In the genomic region with DNA sequence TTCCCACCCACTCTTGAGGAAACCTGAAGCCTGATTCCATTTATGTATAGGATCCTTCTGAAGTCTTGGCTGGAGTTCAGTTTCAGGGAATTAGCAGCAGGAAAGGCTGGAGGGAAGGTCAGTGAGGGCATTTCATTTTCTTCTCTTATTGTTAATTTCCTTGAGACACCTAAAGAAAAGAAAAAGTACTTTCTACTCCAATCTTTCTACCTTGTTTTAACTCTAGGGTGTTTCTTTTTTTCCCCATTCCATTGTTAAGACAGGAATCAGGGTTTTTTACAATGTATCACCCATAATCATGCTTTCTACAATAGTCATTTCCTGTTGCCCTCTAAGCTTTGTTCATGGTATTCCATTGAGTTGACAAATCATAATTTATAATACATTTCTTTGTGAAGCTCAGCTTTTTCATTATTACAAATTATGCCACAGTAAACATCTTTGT, we compare ENCODE assay signal across 2 cellular contexts.
TF ChIP-seq lines count a peak whose summit lies in the region.

No MANE protein-coding gene starts in this region.

TF ChIP-seq in HCT116, 20 proteins besides CTCF, POLR2A, EP300 and RAD21 (continued from another document):
- TF ChIP-seq ZBTB33 (IDR thresholded peaks at IDR 0.05; ENCODE audit: extremely low read depth, insufficient replicate concordance, low read length) (no peak), ELF1 (IDR thresholded peaks at IDR 0.05; ENCODE audit: borderline replicate concordance, low read depth) (no peak; the same call in 1 of the 2 replicates), TCF7L2 (IDR thresholded peaks at IDR 0.05; ENCODE audit: borderline replicate concordance, extremely low read depth, insufficient read depth, insufficient read length) (no peak), CBX3 (IDR thresholded peaks at IDR 0.05; ENCODE audit: low read depth) (0 out of 2 replicates have a peak, but pooled peaks have one; percentile 45), POLR2AphosphoS5 (IDR thresholded peaks at IDR 0.05; ENCODE audit: low read depth, low read length) (no peak), REST (IDR thresholded peaks at IDR 0.05; ENCODE audit: low read depth) (no peak), SIN3A (IDR thresholded peaks at IDR 0.05; ENCODE audit: low read depth) (peak; percentile 34; the same call in 1 of the 2 replicates), EZH2 (IDR thresholded peaks at IDR 0.05) (no peak), MAX (IDR thresholded peaks at IDR 0.05) (peak; percentile 32; the same call in 1 of the 2 replicates), JUND (IDR thresholded peaks at IDR 0.05) (peak; percentile 83), EGR1 (IDR thresholded peaks at IDR 0.05; ENCODE audit: low read depth) (peak; percentile 48; the same call in 1 of the 2 replicates), ZNF274 (IDR thresholded peaks at IDR 0.05; ENCODE audit: low read depth, low read length) (no peak), YY1 (IDR thresholded peaks at IDR 0.05; ENCODE audit: extremely low read depth, insufficient replicate concordance, low read depth, low read length) (no peak), SP1 (IDR thresholded peaks at IDR 0.05; ENCODE audit: low read depth) (peak; percentile 77)
- TF ChIP-seq, protein P1, sequence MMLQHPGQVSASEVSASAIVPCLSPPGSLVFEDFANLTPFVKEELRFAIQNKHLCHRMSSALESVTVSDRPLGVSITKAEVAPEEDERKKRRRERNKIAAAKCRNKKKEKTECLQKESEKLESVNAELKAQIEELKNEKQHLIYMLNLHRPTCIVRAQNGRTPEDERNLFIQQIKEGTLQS (IDR thresholded peaks at IDR 0.05), result no peak; the same call in 1 of the 2 replicates
TF ChIP-seq in HCT116: peak in this region for 8.

TF ChIP-seq in SK-N-SH, 30 proteins besides CTCF, POLR2A, EP300 and RAD21 (continued from another document):
- TF ChIP-seq REST (IDR thresholded peaks at IDR 0.05; ENCODE audit: low read depth, low read length) (no peak), MAX (IDR thresholded peaks at IDR 0.05; ENCODE audit: low read depth) (0 out of 2 replicates have a peak, but pooled peaks have one; percentile 28), TCF12 (IDR thresholded peaks at IDR 0.05) (peak; percentile 73), POLR2AphosphoS5 (IDR thresholded peaks at IDR 0.05; ENCODE audit: low read depth, low read length) (peak; percentile 28; the same call in 1 of the 2 replicates), CHD2 (IDR thresholded peaks at IDR 0.05; ENCODE audit: low read length, partially characterized antibody) (no peak), ZBTB33 (IDR thresholded peaks at IDR 0.05; ENCODE audit: borderline replicate concordance, low read depth) (no peak), NRF1 (IDR thresholded peaks at IDR 0.05; ENCODE audit: low read depth, low read length) (no peak), USF1 (IDR thresholded peaks at IDR 0.05; ENCODE audit: borderline replicate concordance, low read depth) (no peak), YY1 (IDR thresholded peaks at IDR 0.05; ENCODE audit: low read depth) (0 out of 2 replicates have a peak, but pooled peaks have one; percentile 25), TEAD4 (IDR thresholded peaks at IDR 0.05; ENCODE audit: borderline replicate concordance, insufficient read depth) (peak; percentile 70; the same call in 1 of the 2 replicates), RFX5 (IDR thresholded peaks at IDR 0.05; ENCODE audit: low read length) (no peak), IRF3 (IDR thresholded peaks at IDR 0.05; ENCODE audit: low read depth, low read length) (no peak), RCOR1 (IDR thresholded peaks at IDR 0.05; ENCODE audit: low read length) (no peak)
- TF ChIP-seq, protein P2, sequence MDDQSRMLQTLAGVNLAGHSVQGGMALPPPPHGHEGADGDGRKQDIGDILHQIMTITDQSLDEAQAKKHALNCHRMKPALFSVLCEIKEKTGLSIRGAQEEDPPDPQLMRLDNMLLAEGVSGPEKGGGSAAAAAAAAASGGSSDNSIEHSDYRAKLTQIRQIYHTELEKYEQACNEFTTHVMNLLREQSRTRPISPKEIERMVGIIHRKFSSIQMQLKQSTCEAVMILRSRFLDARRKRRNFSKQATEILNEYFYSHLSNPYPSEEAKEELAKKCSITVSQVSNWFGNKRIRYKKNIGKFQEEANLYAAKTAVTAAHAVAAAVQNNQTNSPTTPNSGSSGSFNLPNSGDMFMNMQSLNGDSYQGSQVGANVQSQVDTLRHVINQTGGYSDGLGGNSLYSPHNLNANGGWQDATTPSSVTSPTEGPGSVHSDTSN (IDR thresholded peaks at IDR 0.05), result peak; percentile 81
- TF ChIP-seq, protein P3, sequence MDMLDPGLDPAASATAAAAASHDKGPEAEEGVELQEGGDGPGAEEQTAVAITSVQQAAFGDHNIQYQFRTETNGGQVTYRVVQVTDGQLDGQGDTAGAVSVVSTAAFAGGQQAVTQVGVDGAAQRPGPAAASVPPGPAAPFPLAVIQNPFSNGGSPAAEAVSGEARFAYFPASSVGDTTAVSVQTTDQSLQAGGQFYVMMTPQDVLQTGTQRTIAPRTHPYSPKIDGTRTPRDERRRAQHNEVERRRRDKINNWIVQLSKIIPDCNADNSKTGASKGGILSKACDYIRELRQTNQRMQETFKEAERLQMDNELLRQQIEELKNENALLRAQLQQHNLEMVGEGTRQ (IDR thresholded peaks at IDR 0.05; ENCODE audit: borderline replicate concordance, low read depth, low read length), result no peak
